ENCODE assay signal across 1 cellular context in the genomic region with DNA sequence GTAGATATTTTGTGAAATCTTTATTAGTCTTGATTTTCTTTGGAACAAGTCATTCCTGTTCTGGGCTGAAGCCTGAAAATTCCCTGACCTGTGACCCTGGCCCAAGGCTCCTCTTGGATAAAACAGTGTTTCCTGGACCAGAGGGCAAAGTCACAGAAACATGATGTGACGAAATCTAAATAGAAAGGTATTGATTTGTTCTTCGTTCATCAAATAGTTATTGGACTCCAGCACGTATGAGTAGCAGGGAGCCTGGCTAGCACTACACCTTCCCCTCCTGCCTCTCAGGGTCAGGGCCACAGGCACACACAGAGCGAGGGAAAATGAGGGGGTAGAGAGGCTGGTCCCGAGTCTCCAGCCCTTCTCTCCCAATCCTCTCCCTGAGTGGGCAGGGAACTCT.
TF ChIP-seq lines count a peak whose summit lies in the region.

No MANE protein-coding gene starts in this region.

TF ChIP-seq in HepG2, 621 proteins besides CTCF, POLR2A, EP300 and RAD21 (continued from another document and continues in another):
- TF ChIP-seq, protein P1, sequence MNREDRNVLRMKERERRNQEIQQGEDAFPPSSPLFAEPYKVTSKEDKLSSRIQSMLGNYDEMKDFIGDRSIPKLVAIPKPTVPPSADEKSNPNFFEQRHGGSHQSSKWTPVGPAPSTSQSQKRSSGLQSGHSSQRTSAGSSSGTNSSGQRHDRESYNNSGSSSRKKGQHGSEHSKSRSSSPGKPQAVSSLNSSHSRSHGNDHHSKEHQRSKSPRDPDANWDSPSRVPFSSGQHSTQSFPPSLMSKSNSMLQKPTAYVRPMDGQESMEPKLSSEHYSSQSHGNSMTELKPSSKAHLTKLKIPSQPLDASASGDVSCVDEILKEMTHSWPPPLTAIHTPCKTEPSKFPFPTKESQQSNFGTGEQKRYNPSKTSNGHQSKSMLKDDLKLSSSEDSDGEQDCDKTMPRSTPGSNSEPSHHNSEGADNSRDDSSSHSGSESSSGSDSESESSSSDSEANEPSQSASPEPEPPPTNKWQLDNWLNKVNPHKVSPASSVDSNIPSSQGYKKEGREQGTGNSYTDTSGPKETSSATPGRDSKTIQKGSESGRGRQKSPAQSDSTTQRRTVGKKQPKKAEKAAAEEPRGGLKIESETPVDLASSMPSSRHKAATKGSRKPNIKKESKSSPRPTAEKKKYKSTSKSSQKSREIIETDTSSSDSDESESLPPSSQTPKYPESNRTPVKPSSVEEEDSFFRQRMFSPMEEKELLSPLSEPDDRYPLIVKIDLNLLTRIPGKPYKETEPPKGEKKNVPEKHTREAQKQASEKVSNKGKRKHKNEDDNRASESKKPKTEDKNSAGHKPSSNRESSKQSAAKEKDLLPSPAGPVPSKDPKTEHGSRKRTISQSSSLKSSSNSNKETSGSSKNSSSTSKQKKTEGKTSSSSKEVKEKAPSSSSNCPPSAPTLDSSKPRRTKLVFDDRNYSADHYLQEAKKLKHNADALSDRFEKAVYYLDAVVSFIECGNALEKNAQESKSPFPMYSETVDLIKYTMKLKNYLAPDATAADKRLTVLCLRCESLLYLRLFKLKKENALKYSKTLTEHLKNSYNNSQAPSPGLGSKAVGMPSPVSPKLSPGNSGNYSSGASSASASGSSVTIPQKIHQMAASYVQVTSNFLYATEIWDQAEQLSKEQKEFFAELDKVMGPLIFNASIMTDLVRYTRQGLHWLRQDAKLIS (CRISPR knock-in tag; IDR thresholded peaks at IDR 0.05): no peak
- TF ChIP-seq MED8 (CRISPR knock-in tag; IDR thresholded peaks at IDR 0.05; ENCODE audit: insufficient replicate concordance) (no peak), TSC22D2 (CRISPR knock-in tag; IDR thresholded peaks at IDR 0.05; ENCODE audit: borderline replicate concordance) (no peak), CBFB (CRISPR knock-in tag; IDR thresholded peaks at IDR 0.05) (no peak), ISL2 (CRISPR knock-in tag; IDR thresholded peaks at IDR 0.05) (peak; percentile 89), ZNF501 (CRISPR knock-in tag; IDR thresholded peaks at IDR 0.05) (0 out of 2 replicates have a peak, but pooled peaks have one; percentile 38), CHD2 (IDR thresholded peaks at IDR 0.05; ENCODE audit: low read depth, low read length) (no peak), SALL2 (CRISPR knock-in tag; IDR thresholded peaks at IDR 0.05) (no peak), RBAK (CRISPR knock-in tag; IDR thresholded peaks at IDR 0.05) (no peak), XBP1 (CRISPR knock-in tag; IDR thresholded peaks at IDR 0.05) (no peak), ZBTB20 (CRISPR knock-in tag; IDR thresholded peaks at IDR 0.05; ENCODE audit: borderline replicate concordance, low read depth) (peak; percentile 73; the same call in 1 of the 2 replicates), RXRA (CRISPR knock-in tag; IDR thresholded peaks at IDR 0.05) (peak; percentile 86; the same call in 1 of the 2 replicates), GFI1 (CRISPR knock-in tag; IDR thresholded peaks at IDR 0.05; ENCODE audit: borderline replicate concordance) (peak; percentile 71), ZSCAN29 (CRISPR knock-in tag; conservative IDR thresholded peaks at IDR 0.05) (0 out of 2 replicates have a peak, but pooled peaks have one; percentile 31), ERF (CRISPR knock-in tag; IDR thresholded peaks at IDR 0.05) (peak; percentile 72), U2AF2 (IDR thresholded peaks at IDR 0.05; ENCODE audit: low read depth, low read length) (no peak), HNRNPL (IDR thresholded peaks at IDR 0.05; ENCODE audit: low read depth, low read length) (no peak), KDM1A (CRISPR knock-in tag; IDR thresholded peaks at IDR 0.05) (peak; percentile 93), CCDC6 (CRISPR knock-in tag; IDR thresholded peaks at IDR 0.05) (0 out of 2 replicates have a peak, but pooled peaks have one; percentile 44), BRD4 (CRISPR knock-in tag; IDR thresholded peaks at IDR 0.05) (0 out of 2 replicates have a peak, but pooled peaks have one; percentile 58)
- TF ChIP-seq, protein P2, sequence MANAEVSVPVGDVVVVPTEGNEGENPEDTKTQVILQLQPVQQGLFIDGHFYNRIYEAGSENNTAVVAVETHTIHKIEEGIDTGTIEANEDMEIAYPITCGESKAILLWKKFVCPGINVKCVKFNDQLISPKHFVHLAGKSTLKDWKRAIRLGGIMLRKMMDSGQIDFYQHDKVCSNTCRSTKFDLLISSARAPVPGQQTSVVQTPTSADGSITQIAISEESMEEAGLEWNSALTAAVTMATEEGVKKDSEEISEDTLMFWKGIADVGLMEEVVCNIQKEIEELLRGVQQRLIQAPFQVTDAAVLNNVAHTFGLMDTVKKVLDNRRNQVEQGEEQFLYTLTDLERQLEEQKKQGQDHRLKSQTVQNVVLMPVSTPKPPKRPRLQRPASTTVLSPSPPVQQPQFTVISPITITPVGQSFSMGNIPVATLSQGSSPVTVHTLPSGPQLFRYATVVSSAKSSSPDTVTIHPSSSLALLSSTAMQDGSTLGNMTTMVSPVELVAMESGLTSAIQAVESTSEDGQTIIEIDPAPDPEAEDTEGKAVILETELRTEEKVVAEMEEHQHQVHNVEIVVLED (CRISPR knock-in tag; IDR thresholded peaks at IDR 0.05; ENCODE audit: borderline replicate concordance): peak; percentile 13; the same call in 1 of the 2 replicates
- TF ChIP-seq, protein P3, sequence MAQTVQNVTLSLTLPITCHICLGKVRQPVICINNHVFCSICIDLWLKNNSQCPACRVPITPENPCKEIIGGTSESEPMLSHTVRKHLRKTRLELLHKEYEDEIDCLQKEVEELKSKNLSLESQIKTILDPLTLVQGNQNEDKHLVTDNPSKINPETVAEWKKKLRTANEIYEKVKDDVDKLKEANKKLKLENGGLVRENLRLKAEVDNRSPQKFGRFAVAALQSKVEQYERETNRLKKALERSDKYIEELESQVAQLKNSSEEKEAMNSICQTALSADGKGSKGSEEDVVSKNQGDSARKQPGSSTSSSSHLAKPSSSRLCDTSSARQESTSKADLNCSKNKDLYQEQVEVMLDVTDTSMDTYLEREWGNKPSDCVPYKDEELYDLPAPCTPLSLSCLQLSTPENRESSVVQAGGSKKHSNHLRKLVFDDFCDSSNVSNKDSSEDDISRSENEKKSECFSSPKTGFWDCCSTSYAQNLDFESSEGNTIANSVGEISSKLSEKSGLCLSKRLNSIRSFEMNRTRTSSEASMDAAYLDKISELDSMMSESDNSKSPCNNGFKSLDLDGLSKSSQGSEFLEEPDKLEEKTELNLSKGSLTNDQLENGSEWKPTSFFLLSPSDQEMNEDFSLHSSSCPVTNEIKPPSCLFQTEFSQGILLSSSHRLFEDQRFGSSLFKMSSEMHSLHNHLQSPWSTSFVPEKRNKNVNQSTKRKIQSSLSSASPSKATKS (CRISPR knock-in tag; IDR thresholded peaks at IDR 0.05): 0 out of 2 replicates have a peak, but pooled peaks have one; percentile 74
- TF ChIP-seq, protein P4, sequence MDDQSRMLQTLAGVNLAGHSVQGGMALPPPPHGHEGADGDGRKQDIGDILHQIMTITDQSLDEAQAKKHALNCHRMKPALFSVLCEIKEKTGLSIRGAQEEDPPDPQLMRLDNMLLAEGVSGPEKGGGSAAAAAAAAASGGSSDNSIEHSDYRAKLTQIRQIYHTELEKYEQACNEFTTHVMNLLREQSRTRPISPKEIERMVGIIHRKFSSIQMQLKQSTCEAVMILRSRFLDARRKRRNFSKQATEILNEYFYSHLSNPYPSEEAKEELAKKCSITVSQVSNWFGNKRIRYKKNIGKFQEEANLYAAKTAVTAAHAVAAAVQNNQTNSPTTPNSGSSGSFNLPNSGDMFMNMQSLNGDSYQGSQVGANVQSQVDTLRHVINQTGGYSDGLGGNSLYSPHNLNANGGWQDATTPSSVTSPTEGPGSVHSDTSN (CRISPR knock-in tag; IDR thresholded peaks at IDR 0.05; ENCODE audit: borderline replicate concordance): no peak
- TF ChIP-seq, protein P5, sequence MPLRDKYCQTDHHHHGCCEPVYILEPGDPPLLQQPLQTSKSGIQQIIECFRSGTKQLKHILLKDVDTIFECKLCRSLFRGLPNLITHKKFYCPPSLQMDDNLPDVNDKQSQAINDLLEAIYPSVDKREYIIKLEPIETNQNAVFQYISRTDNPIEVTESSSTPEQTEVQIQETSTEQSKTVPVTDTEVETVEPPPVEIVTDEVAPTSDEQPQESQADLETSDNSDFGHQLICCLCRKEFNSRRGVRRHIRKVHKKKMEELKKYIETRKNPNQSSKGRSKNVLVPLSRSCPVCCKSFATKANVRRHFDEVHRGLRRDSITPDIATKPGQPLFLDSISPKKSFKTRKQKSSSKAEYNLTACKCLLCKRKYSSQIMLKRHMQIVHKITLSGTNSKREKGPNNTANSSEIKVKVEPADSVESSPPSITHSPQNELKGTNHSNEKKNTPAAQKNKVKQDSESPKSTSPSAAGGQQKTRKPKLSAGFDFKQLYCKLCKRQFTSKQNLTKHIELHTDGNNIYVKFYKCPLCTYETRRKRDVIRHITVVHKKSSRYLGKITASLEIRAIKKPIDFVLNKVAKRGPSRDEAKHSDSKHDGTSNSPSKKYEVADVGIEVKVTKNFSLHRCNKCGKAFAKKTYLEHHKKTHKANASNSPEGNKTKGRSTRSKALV (CRISPR knock-in tag; IDR thresholded peaks at IDR 0.05): no peak
- TF ChIP-seq, protein P6, sequence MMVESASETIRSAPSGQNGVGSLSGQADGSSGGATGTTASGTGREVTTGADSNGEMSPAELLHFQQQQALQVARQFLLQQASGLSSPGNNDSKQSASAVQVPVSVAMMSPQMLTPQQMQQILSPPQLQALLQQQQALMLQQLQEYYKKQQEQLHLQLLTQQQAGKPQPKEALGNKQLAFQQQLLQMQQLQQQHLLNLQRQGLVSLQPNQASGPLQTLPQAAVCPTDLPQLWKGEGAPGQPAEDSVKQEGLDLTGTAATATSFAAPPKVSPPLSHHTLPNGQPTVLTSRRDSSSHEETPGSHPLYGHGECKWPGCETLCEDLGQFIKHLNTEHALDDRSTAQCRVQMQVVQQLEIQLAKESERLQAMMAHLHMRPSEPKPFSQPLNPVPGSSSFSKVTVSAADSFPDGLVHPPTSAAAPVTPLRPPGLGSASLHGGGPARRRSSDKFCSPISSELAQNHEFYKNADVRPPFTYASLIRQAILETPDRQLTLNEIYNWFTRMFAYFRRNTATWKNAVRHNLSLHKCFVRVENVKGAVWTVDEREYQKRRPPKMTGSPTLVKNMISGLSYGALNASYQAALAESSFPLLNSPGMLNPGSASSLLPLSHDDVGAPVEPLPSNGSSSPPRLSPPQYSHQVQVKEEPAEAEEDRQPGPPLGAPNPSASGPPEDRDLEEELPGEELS (CRISPR knock-in tag; IDR thresholded peaks at IDR 0.05): peak; percentile 91
- TF ChIP-seq, protein P7, sequence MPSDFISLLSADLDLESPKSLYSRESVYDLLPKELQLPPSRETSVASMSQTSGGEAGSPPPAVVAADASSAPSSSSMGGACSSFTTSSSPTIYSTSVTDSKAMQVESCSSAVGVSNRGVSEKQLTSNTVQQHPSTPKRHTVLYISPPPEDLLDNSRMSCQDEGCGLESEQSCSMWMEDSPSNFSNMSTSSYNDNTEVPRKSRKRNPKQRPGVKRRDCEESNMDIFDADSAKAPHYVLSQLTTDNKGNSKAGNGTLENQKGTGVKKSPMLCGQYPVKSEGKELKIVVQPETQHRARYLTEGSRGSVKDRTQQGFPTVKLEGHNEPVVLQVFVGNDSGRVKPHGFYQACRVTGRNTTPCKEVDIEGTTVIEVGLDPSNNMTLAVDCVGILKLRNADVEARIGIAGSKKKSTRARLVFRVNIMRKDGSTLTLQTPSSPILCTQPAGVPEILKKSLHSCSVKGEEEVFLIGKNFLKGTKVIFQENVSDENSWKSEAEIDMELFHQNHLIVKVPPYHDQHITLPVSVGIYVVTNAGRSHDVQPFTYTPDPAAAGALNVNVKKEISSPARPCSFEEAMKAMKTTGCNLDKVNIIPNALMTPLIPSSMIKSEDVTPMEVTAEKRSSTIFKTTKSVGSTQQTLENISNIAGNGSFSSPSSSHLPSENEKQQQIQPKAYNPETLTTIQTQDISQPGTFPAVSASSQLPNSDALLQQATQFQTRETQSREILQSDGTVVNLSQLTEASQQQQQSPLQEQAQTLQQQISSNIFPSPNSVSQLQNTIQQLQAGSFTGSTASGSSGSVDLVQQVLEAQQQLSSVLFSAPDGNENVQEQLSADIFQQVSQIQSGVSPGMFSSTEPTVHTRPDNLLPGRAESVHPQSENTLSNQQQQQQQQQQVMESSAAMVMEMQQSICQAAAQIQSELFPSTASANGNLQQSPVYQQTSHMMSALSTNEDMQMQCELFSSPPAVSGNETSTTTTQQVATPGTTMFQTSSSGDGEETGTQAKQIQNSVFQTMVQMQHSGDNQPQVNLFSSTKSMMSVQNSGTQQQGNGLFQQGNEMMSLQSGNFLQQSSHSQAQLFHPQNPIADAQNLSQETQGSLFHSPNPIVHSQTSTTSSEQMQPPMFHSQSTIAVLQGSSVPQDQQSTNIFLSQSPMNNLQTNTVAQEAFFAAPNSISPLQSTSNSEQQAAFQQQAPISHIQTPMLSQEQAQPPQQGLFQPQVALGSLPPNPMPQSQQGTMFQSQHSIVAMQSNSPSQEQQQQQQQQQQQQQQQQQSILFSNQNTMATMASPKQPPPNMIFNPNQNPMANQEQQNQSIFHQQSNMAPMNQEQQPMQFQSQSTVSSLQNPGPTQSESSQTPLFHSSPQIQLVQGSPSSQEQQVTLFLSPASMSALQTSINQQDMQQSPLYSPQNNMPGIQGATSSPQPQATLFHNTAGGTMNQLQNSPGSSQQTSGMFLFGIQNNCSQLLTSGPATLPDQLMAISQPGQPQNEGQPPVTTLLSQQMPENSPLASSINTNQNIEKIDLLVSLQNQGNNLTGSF (CRISPR knock-in tag; IDR thresholded peaks at IDR 0.05): no peak
- TF ChIP-seq, protein P8, sequence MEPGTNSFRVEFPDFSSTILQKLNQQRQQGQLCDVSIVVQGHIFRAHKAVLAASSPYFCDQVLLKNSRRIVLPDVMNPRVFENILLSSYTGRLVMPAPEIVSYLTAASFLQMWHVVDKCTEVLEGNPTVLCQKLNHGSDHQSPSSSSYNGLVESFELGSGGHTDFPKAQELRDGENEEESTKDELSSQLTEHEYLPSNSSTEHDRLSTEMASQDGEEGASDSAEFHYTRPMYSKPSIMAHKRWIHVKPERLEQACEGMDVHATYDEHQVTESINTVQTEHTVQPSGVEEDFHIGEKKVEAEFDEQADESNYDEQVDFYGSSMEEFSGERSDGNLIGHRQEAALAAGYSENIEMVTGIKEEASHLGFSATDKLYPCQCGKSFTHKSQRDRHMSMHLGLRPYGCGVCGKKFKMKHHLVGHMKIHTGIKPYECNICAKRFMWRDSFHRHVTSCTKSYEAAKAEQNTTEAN (CRISPR knock-in tag; conservative IDR thresholded peaks at IDR 0.05): no peak
- TF ChIP-seq, protein P9, sequence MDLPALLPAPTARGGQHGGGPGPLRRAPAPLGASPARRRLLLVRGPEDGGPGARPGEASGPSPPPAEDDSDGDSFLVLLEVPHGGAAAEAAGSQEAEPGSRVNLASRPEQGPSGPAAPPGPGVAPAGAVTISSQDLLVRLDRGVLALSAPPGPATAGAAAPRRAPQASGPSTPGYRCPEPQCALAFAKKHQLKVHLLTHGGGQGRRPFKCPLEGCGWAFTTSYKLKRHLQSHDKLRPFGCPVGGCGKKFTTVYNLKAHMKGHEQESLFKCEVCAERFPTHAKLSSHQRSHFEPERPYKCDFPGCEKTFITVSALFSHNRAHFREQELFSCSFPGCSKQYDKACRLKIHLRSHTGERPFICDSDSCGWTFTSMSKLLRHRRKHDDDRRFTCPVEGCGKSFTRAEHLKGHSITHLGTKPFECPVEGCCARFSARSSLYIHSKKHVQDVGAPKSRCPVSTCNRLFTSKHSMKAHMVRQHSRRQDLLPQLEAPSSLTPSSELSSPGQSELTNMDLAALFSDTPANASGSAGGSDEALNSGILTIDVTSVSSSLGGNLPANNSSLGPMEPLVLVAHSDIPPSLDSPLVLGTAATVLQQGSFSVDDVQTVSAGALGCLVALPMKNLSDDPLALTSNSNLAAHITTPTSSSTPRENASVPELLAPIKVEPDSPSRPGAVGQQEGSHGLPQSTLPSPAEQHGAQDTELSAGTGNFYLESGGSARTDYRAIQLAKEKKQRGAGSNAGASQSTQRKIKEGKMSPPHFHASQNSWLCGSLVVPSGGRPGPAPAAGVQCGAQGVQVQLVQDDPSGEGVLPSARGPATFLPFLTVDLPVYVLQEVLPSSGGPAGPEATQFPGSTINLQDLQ (CRISPR knock-in tag; IDR thresholded peaks at IDR 0.05): no peak
